Comparison of ENCODE assay signal across 1 cellular context in the genomic region with DNA sequence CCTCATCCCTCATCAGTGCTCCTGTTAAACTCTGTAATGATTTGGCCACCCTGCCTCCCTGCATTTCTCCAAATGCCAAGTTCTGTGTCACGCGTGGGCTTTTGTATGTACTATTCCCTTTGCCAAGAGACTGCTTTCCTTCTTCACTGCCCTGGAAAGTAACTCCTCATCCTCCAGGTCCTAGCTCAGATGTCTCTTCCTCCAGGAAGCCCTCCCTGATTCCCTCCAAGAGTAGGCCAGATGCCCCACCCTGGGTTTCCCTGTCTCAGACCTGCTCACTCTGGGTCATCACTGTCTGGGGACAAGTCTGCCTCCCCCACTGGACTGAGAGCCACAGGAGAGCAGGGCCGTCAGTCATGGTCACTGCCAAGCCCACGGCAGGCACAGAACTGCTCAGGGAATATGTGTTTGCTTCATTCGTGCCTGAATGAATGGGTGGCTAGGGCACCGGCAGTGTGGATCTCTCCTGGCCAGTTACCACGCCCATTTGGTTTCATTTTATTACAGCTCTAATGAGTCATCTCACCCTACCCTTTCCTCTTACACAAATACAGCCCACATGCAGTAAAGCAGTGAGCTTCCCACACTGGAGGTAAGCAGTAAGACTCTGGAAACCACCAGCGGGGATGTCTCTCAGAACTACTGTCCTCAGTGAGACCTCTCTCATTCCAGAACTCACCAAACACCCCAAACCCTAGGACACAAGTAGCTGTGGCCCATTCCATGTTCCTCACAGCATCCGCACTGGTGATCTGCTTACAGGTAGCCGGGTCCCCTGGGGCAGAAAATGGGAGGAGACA.
TF ChIP-seq lines count a peak whose summit lies in the region.

No MANE protein-coding gene starts in this region.

TF ChIP-seq in GM23338, 12 proteins besides CTCF, POLR2A, EP300 and RAD21:
- no peak for TF ChIP-seq STAT1 (IDR thresholded peaks at IDR 0.05; ENCODE audit: unreplicated experiment)
- TF ChIP-seq ZNF114 (CRISPR knock-in tag; IDR thresholded peaks at IDR 0.05): no peak
- no peak for TF ChIP-seq EZH2phosphoT487 (IDR thresholded peaks at IDR 0.05; ENCODE audit: unreplicated experiment)
- TF ChIP-seq, protein P1, sequence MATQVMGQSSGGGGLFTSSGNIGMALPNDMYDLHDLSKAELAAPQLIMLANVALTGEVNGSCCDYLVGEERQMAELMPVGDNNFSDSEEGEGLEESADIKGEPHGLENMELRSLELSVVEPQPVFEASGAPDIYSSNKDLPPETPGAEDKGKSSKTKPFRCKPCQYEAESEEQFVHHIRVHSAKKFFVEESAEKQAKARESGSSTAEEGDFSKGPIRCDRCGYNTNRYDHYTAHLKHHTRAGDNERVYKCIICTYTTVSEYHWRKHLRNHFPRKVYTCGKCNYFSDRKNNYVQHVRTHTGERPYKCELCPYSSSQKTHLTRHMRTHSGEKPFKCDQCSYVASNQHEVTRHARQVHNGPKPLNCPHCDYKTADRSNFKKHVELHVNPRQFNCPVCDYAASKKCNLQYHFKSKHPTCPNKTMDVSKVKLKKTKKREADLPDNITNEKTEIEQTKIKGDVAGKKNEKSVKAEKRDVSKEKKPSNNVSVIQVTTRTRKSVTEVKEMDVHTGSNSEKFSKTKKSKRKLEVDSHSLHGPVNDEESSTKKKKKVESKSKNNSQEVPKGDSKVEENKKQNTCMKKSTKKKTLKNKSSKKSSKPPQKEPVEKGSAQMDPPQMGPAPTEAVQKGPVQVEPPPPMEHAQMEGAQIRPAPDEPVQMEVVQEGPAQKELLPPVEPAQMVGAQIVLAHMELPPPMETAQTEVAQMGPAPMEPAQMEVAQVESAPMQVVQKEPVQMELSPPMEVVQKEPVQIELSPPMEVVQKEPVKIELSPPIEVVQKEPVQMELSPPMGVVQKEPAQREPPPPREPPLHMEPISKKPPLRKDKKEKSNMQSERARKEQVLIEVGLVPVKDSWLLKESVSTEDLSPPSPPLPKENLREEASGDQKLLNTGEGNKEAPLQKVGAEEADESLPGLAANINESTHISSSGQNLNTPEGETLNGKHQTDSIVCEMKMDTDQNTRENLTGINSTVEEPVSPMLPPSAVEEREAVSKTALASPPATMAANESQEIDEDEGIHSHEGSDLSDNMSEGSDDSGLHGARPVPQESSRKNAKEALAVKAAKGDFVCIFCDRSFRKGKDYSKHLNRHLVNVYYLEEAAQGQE (IDR thresholded peaks at IDR 0.05; ENCODE audit: unreplicated experiment): no peak
- TF ChIP-seq, protein P2, sequence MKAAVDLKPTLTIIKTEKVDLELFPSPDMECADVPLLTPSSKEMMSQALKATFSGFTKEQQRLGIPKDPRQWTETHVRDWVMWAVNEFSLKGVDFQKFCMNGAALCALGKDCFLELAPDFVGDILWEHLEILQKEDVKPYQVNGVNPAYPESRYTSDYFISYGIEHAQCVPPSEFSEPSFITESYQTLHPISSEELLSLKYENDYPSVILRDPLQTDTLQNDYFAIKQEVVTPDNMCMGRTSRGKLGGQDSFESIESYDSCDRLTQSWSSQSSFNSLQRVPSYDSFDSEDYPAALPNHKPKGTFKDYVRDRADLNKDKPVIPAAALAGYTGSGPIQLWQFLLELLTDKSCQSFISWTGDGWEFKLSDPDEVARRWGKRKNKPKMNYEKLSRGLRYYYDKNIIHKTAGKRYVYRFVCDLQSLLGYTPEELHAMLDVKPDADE (IDR thresholded peaks at IDR 0.05): no peak
- no peak for TF ChIP-seq EZH2 (IDR thresholded peaks at IDR 0.05; ENCODE audit: low read depth, unreplicated experiment)
- no peak for TF ChIP-seq CREB1 (CRISPR knock-in tag; IDR thresholded peaks at IDR 0.05; ENCODE audit: low read depth)
- TF ChIP-seq, protein P3, sequence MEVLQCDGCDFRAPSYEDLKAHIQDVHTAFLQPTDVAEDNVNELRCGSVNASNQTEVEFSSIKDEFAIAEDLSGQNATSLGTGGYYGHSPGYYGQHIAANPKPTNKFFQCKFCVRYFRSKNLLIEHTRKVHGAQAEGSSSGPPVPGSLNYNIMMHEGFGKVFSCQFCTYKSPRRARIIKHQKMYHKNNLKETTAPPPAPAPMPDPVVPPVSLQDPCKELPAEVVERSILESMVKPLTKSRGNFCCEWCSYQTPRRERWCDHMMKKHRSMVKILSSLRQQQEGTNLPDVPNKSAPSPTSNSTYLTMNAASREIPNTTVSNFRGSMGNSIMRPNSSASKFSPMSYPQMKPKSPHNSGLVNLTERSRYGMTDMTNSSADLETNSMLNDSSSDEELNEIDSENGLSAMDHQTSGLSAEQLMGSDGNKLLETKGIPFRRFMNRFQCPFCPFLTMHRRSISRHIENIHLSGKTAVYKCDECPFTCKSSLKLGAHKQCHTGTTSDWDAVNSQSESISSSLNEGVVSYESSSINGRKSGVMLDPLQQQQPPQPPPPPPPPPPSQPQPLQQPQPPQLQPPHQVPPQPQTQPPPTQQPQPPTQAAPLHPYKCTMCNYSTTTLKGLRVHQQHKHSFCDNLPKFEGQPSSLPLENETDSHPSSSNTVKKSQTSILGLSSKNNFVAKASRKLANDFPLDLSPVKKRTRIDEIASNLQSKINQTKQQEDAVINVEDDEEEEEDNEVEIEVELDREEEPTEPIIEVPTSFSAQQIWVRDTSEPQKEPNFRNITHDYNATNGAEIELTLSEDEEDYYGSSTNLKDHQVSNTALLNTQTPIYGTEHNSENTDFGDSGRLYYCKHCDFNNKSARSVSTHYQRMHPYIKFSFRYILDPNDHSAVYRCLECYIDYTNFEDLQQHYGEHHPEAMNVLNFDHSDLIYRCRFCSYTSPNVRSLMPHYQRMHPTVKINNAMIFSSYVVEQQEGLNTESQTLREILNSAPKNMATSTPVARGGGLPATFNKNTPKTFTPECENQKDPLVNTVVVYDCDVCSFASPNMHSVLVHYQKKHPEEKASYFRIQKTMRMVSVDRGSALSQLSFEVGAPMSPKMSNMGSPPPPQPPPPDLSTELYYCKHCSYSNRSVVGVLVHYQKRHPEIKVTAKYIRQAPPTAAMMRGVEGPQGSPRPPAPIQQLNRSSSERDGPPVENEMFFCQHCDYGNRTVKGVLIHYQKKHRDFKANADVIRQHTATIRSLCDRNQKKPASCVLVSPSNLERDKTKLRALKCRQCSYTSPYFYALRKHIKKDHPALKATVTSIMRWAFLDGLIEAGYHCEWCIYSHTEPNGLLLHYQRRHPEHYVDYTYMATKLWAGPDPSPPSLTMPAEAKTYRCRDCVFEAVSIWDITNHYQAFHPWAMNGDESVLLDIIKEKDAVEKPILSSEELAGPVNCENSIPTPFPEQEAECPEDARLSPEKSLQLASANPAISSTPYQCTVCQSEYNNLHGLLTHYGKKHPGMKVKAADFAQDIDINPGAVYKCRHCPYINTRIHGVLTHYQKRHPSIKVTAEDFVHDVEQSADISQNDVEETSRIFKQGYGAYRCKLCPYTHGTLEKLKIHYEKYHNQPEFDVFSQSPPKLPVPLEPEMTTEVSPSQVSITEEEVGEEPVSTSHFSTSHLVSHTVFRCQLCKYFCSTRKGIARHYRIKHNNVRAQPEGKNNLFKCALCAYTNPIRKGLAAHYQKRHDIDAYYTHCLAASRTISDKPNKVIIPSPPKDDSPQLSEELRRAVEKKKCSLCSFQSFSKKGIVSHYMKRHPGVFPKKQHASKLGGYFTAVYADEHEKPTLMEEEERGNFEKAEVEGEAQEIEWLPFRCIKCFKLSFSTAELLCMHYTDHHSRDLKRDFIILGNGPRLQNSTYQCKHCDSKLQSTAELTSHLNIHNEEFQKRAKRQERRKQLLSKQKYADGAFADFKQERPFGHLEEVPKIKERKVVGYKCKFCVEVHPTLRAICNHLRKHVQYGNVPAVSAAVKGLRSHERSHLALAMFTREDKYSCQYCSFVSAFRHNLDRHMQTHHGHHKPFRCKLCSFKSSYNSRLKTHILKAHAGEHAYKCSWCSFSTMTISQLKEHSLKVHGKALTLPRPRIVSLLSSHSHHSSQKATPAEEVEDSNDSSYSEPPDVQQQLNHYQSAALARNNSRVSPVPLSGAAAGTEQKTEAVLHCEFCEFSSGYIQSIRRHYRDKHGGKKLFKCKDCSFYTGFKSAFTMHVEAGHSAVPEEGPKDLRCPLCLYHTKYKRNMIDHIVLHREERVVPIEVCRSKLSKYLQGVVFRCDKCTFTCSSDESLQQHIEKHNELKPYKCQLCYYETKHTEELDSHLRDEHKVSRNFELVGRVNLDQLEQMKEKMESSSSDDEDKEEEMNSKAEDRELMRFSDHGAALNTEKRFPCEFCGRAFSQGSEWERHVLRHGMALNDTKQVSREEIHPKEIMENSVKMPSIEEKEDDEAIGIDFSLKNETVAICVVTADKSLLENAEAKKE (CRISPR knock-in tag; IDR thresholded peaks at IDR 0.05): no peak
- TF ChIP-seq NANOG (IDR thresholded peaks at IDR 0.05; ENCODE audit: borderline replicate concordance): no peak
- no peak for TF ChIP-seq JUNB (IDR thresholded peaks at IDR 0.05; ENCODE audit: unreplicated experiment)
- no peak for TF ChIP-seq POLR2AphosphoS5 (IDR thresholded peaks at IDR 0.05; ENCODE audit: low read depth)
- no peak for TF ChIP-seq ZNF331 (CRISPR knock-in tag; IDR thresholded peaks at IDR 0.05; ENCODE audit: low read depth)
